8 cellular contexts compared by ENCODE assay signal in genomic region chr5:131633830-131634229, GRCh38. TPM values are rescaled to one million over a fixed set of nuclear protein-coding genes. Genes with fewer than 3 reads are reported as not detected.
DNase-seq lines count a peak whose midpoint lies in the region; ATAC-seq and TF ChIP-seq lines count a peak whose summit lies in the region.

No MANE protein-coding gene starts in this region.

- peaks cover 26% of the 10 kb centered on the region for H3K4me1 Mint-ChIP-seq in activated CD4-positive, alpha-beta memory T cell treated with anti-CD3 and anti-CD28 coated beads, Interleukin-2, amount 10 ng/mL, durations not matched to agents 7 days and 5 days

- peak overlapping the region in 1 of 2 experiments; percentile 99; a peak in 1 of 4 replicates for H3K27ac ChIP-seq in SK-N-SH (ENCODE audit: low read depth in 2 of 2, low read length in 1 of 2)
- H3K27ac ChIP-seq in iPS-18a (ENCODE audit: low read length), result no peak overlapping the region

- ATAC-seq in SK-N-SH treated with all-trans-retinoic acid at 6 μM for 48 hours, result no peak

- CTCF ChIA-PET in SK-N-SH (lab: Yijun Ruan, JAX), result interaction anchor here (1.8 to 3.1 kb wide), 3 partner anchors 44 to 430 kb away, joined by 4 to 17 read pairs (median 7); no protein-coding TSS in a partner anchor
- CTCF ChIA-PET in activated CD4-positive, alpha-beta memory T cell treated with anti-CD3 and anti-CD28 coated beads, Interleukin-2, amount 10 ng/mL, durations not matched to agents 7 days and 5 days (lab: Charles Lee), result interaction anchor here (0.6 to 2.3 kb wide), 3 partner anchors 44 to 104 kb away, joined by 3 to 8 read pairs (median 3); no protein-coding TSS in a partner anchor

- H3K27ac Mint-ChIP-seq in activated CD4-positive, alpha-beta memory T cell treated with anti-CD3 and anti-CD28 coated beads, Interleukin-2, amount 10 ng/mL, durations not matched to agents 7 days and 5 days, result peak overlapping the region; percentile 99

- no peaks in the 10 kb centered on the region for H3K27me3 Mint-ChIP-seq in activated CD4-positive, alpha-beta memory T cell treated with anti-CD3 and anti-CD28 coated beads, Interleukin-2, amount 10 ng/mL, durations not matched to agents 7 days and 5 days

- H3K79me2 ChIP-seq in SK-N-SH (ENCODE audit: insufficient read depth), result peaks cover 61% of the 10 kb centered on the region

- H3K9me3 ChIP-seq in SK-N-SH (no peaks in the 10 kb centered on the region), iPS-18a (ENCODE audit: control insufficient read depth, low read depth, low read length) (no peaks in the 10 kb centered on the region)

- H3K4me2 ChIP-seq in SK-N-SH, result peak overlapping the region; percentile 81

- H3K4me1 ChIP-seq in SK-N-SH (ENCODE audit: control insufficient read depth in 1 of 2, insufficient read depth in 2 of 2, low read depth in 1 of 2, low read length in 1 of 2) (peaks cover 3 to 13% of the 10 kb centered on the region in 2 experiments; a peak in 3 of 4 replicates), iPS-18a (ENCODE audit: control insufficient read depth, low read depth, low read length) (peaks cover 16% of the 10 kb centered on the region)

- peaks cover 5% of the 10 kb centered on the region; the same call in 1 of the 2 replicates for H4K20me1 ChIP-seq in SK-N-SH (ENCODE audit: insufficient read depth)

- TF ChIP-seq EP300 in SK-N-SH (IDR thresholded peaks at IDR 0.05; ENCODE audit: borderline replicate concordance in 1 of 2, low read depth in 1 of 2, low read length in 1 of 2), result no peak

- H3K27me3 ChIP-seq in SK-N-SH (ENCODE audit: insufficient read depth) (no peaks in the 10 kb centered on the region), iPS-18a (ENCODE audit: control insufficient read depth, insufficient read depth, low read length) (no peaks in the 10 kb centered on the region)

- H3F3A ChIP-seq in SK-N-SH (replicated peaks; ENCODE audit: insufficient read depth), result peaks cover 22% of the 10 kb centered on the region

- WGBS in SK-N-SH (ENCODE audit: low lambda C conversion rate), result 61% methylated on average over 5 of the region's 5 CpGs

- H3K9me3 Mint-ChIP-seq in activated CD4-positive, alpha-beta memory T cell treated with anti-CD3 and anti-CD28 coated beads, Interleukin-2, amount 10 ng/mL, durations not matched to agents 7 days and 5 days, result no peaks in the 10 kb centered on the region

- H3K9me2 ChIP-seq in SK-N-SH, result no peaks in the 10 kb centered on the region

- H2AFZ ChIP-seq in SK-N-SH (ENCODE audit: low read depth), result no peak overlapping the region

- H3K9ac ChIP-seq in SK-N-SH (peak overlapping the region; percentile 83), iPS-18a (ENCODE audit: low read length) (peak overlapping the region; percentile 96)

- DNase-seq in SK-N-SH (no peak), superior temporal gyrus (ENCODE audit: extremely low spot score) (peak; percentile 38), AG08396 (ENCODE audit: low spot score) (no peak), H4 (ENCODE audit: low spot score) (no peak)
- DNase-seq in activated CD4-positive, alpha-beta memory T cell treated with anti-CD3 and anti-CD28 coated beads, Interleukin-2, amount 10 ng/mL, durations not matched to agents 7 days and 5 days, result no peak
- DNase-seq in activated effector memory CD4-positive, alpha-beta T cell treated with anti-CD3 and anti-CD28 coated beads, Interleukin-2, amount 50 U/mL, for 16 hours, result no peak

- peak overlapping the region; percentile 84 to 98 for H3K4me3 ChIP-seq in SK-N-SH (ENCODE audit: low read depth in 2 of 2, low read length in 1 of 2)
- peak overlapping the region; percentile 87 for H3K4me3 ChIP-seq in iPS-18a (ENCODE audit: low read length)

- H3K4me3 Mint-ChIP-seq in activated CD4-positive, alpha-beta memory T cell treated with anti-CD3 and anti-CD28 coated beads, Interleukin-2, amount 10 ng/mL, durations not matched to agents 7 days and 5 days, result peak overlapping the region; percentile 99

- no peak for TF ChIP-seq RAD21 in SK-N-SH (IDR thresholded peaks at IDR 0.05; ENCODE audit: low read length)

- peaks cover 20% of the 10 kb centered on the region for H3K36me3 Mint-ChIP-seq in activated CD4-positive, alpha-beta memory T cell treated with anti-CD3 and anti-CD28 coated beads, Interleukin-2, amount 10 ng/mL, durations not matched to agents 7 days and 5 days (ENCODE audit: low read depth)

- H3K36me3 ChIP-seq in SK-N-SH (replicated peaks in 1 of 2; ENCODE audit: control insufficient read depth in 1 of 2, insufficient read depth in 2 of 2, low read length in 1 of 2) (no peaks in the 10 kb centered on the region), iPS-18a (ENCODE audit: control insufficient read depth, low read depth, low read length) (no peaks in the 10 kb centered on the region)

- POLR2A ChIA-PET in SK-N-SH (lab: Yijun Ruan, JAX), result no interaction called here
- POLR2A ChIA-PET in activated CD4-positive, alpha-beta memory T cell treated with anti-CD3 and anti-CD28 coated beads, Interleukin-2, amount 10 ng/mL, durations not matched to agents 7 days and 5 days (lab: Charles Lee), result interaction anchor here (0.8 to 1.7 kb wide), 5 partner anchors 15 to 427 kb away, joined by 3 read pairs; no protein-coding TSS in a partner anchor

- no peak for TF ChIP-seq CTCF in SK-N-SH (IDR thresholded peaks at IDR 0.05)

TF ChIP-seq in SK-N-SH, 30 proteins besides CTCF, POLR2A, EP300 and RAD21 (continues in another document):
- TF ChIP-seq TCF12 (IDR thresholded peaks at IDR 0.05) (no peak), REST (IDR thresholded peaks at IDR 0.05; ENCODE audit: low read depth, low read length) (no peak)

TF ChIP-seq in SK-N-SH treated with all-trans-retinoic acid at 6 μM for 48 hours, 23 proteins besides CTCF, POLR2A, EP300 and RAD21:
- TF ChIP-seq PATZ1 (CRISPR knock-in tag; IDR thresholded peaks at IDR 0.05; ENCODE audit: borderline replicate concordance) (no peak), PPARA (CRISPR knock-in tag; IDR thresholded peaks at IDR 0.05; ENCODE audit: borderline replicate concordance) (no peak)

RNA-seq across cellular contexts. Expression of gene RAPGEF6, which starts 1.2 kb away (rescaled TPM):
- 2.9 and 4.7 TPM in 2 replicates for polyA plus RNA-seq in SK-N-SH (2012; rRNA removed)
- polyA plus RNA-seq in SK-N-SH (2012; cell fraction: cytosol; rRNA removed), result 3.0 and 3.3 TPM in 2 replicates
- 4.9 and 9.0 TPM in 2 replicates for polyA plus RNA-seq in SK-N-SH (2012; cell fraction: nucleus; rRNA removed)
- 10 to 100 TPM; 40.7 to 44.5 TPM for total RNA-seq in activated CD4-positive, alpha-beta memory T cell treated with anti-CD3 and anti-CD28 coated beads, Interleukin-2, amount 10 ng/mL, durations not matched to agents 7 days and 5 days
- 9.8 and 11.0 TPM in 2 replicates for total RNA-seq in H4 (2014; rRNA removed; shearing (Covaris generic))
